ENCODE assay signal across 1 cellular context in genomic region chr1:183230403-183230802, GRCh38.
TF ChIP-seq lines count a peak whose summit lies in the region.

No MANE protein-coding gene starts in this region.

TF ChIP-seq in endothelial cell of umbilical vein, 7 proteins besides CTCF, POLR2A, EP300 and RAD21:
- TF ChIP-seq POLR2AphosphoS5 (IDR thresholded peaks at IDR 0.05; ENCODE audit: insufficient read depth, low read depth, low read length): peak; percentile 30
- TF ChIP-seq JUN (IDR thresholded peaks at IDR 0.05; ENCODE audit: borderline replicate concordance, insufficient read depth, insufficient read length, low read depth): no peak
- TF ChIP-seq, protein P1, sequence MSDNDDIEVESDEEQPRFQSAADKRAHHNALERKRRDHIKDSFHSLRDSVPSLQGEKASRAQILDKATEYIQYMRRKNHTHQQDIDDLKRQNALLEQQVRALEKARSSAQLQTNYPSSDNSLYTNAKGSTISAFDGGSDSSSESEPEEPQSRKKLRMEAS (IDR thresholded peaks at IDR 0.05; ENCODE audit: insufficient read depth, insufficient read length): no peak
- peak; percentile 57 for TF ChIP-seq FOS (IDR thresholded peaks at IDR 0.05; ENCODE audit: borderline replicate concordance, insufficient read depth, low read length)
- no peak for TF ChIP-seq MYC (IDR thresholded peaks at IDR 0.05; ENCODE audit: low read depth, low read length)
